Comparison of ENCODE assay signal across 19 cellular contexts in the genomic region with DNA sequence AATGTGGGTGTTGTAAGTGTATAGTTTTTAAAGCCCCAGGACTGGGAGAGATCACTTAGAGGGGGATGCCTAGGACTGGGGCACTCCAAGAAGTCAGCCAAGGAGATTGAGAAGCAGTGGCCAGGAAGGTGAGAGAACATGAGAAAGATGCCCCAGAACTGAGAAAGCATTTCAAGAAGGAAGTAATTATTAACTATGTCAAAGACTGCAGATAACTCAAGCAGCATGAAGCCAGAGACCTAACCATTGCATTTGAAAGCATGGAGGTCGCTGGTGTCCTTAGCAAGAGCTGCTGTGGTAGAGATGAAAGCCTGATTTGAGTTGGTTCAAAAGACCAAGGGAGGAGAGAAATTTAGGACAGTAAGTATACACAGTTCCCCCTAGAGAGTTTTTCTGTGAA. TPM values are rescaled to one million over a fixed set of nuclear protein-coding genes. Genes with fewer than 3 reads are reported as not detected.
DNase-seq lines count a peak whose midpoint lies in the region; ATAC-seq, FAIRE-seq and TF ChIP-seq lines count a peak whose summit lies in the region.
"Had no signal": no experiment of that assay in that cellular context is flagged by ENCODE, and none has a peak within 500 bp of the region (broad histone marks: within the 10 kb centered on the region; RNA-seq: fewer than 3 reads in every experiment).

No MANE protein-coding gene starts in this region.

- TF ChIP-seq POLR2A in IMR-90 (IDR thresholded peaks at IDR 0.05; ENCODE audit: low read depth, low read length) (no peak), GM12878 (IDR thresholded peaks at IDR 0.05; ENCODE audit: low read depth, low read length) (no peak)

- 0 out of 3 replicates have a peak overlapping the region, but pooled peaks have one; percentile 11 for H2BK15ac ChIP-seq in IMR-90 (ENCODE audit: low read depth, low read length)

- H2AK9ac ChIP-seq in IMR-90 (replicated peaks; ENCODE audit: low read depth, low read length, poor library complexity): no peak overlapping the region

- POLR2A ChIA-PET in SK-N-SH (lab: Yijun Ruan, JAX): no interaction called here
- POLR2A ChIA-PET in IMR-90 (lab: Charles Lee; ENCODE audit: unreplicated experiment): no interaction called here
- POLR2A ChIA-PET in GM12878 (lab: Charles Lee): no interaction called here

- H3K9ac ChIP-seq in SK-N-SH: no peak overlapping the region
- H3K9ac ChIP-seq in IMR-90 (ENCODE audit: low read depth, low read length): no peak overlapping the region
- no peak overlapping the region for H3K9ac ChIP-seq in GM12878 (ENCODE audit: control insufficient read depth, insufficient read depth, low read length)
- H3K9ac ChIP-seq: BLaER1 treated with 17β-estradiol and CSF1 and Interleukin-3, amounts not matched to agents 10 nM and 100 nM; KMS-11 had no signal

- peak overlapping the region; percentile 63 for H3K14ac ChIP-seq in IMR-90 (replicated peaks; ENCODE audit: low read depth, low read length)

- in situ Hi-C loops in IMR-90 (cut with MboI; ENCODE audit: low sequenced_read_pairs) (no loop called here), GM12878 (cut with MboI) (no loop called here)

- H3K4ac ChIP-seq in IMR-90 (ENCODE audit: low read depth, low read length): peak overlapping the region; percentile 43; the same call in 1 of the 2 replicates

- RAD21 ChIA-PET in GM12878 (lab: Charles Lee; ENCODE audit: unreplicated experiment): no interaction called here

- dilution Hi-C loops in IMR-90 (cut with HindIII; ENCODE audit: low sequenced_read_pairs, unreplicated experiment): no loop called here

- TF ChIP-seq CTCF in SK-N-SH (IDR thresholded peaks at IDR 0.05) (no peak), IMR-90 (conservative IDR thresholded peaks at IDR 0.05; ENCODE audit: low read depth, low read length) (no peak), GM12878 (IDR thresholded peaks at IDR 0.05 in 2 of 3, conservative IDR thresholded peaks at IDR 0.05 in 1 of 3; ENCODE audit: control insufficient read depth in 2 of 3, extremely low read depth in 1 of 3, insufficient read depth in 1 of 3, low read depth in 3 of 3, low read length in 3 of 3) (no peak)

- H3K4me1 ChIP-seq in SK-N-SH (ENCODE audit: control insufficient read depth in 1 of 2, insufficient read depth in 2 of 2, low read depth in 1 of 2, low read length in 1 of 2) (peaks cover 0 to 29% of the 10 kb centered on the region in 2 experiments; a peak in 2 of 4 replicates), IMR-90 (ENCODE audit: control insufficient read depth, insufficient read depth, low read length) (peaks cover 8% of the 10 kb centered on the region), GM12878 (ENCODE audit: control insufficient read depth, insufficient read depth, low read length) (no peaks in the 10 kb centered on the region)
- H3K4me1 ChIP-seq: BLaER1 treated with 17β-estradiol and CSF1 and Interleukin-3, amounts not matched to agents 10 nM and 100 nM had no signal

- peak overlapping the region in 1 of 2 experiments; percentile 56; a peak in 2 of 4 replicates for H4K8ac ChIP-seq in IMR-90 (ENCODE audit: low read depth in 2 of 2, low read length in 2 of 2)

- no peaks in the 10 kb centered on the region for H3K27me3 ChIP-seq in SK-N-SH (ENCODE audit: insufficient read depth)
- H3K27me3 ChIP-seq in IMR-90 (ENCODE audit: control insufficient read depth, insufficient read depth, low read length): no peaks in the 10 kb centered on the region
- no peaks in the 10 kb centered on the region for H3K27me3 ChIP-seq in GM12878 (replicated peaks in 1 of 2; ENCODE audit: control insufficient read depth in 2 of 2, insufficient read depth in 2 of 2, low read length in 1 of 2)
- H3K27me3 ChIP-seq: BLaER1 treated with 17β-estradiol and CSF1 and Interleukin-3, amounts not matched to agents 10 nM and 100 nM had no signal

- H3K4me2 ChIP-seq in SK-N-SH: peak overlapping the region; percentile 12; the same call in 1 of the 2 replicates
- H3K4me2 ChIP-seq in IMR-90 (ENCODE audit: low read depth, low read length): no peak overlapping the region
- H3K4me2 ChIP-seq in GM12878 (ENCODE audit: control insufficient read depth, insufficient read depth): no peak overlapping the region
- H3K4me2 ChIP-seq: BLaER1 treated with 17β-estradiol and CSF1 and Interleukin-3, amounts not matched to agents 10 nM and 100 nM; KMS-11 had no signal

- no peak overlapping the region for H2AFZ ChIP-seq in SK-N-SH (ENCODE audit: low read depth)
- no peak overlapping the region for H2AFZ ChIP-seq in IMR-90 (replicated peaks; ENCODE audit: low read length, poor library complexity)
- no peak overlapping the region for H2AFZ ChIP-seq in GM12878 (ENCODE audit: control insufficient read depth, low read depth, low read length)

- peaks cover 16% of the 10 kb centered on the region for H3F3A ChIP-seq in SK-N-SH (replicated peaks; ENCODE audit: insufficient read depth)

- 82% methylated on average over 1 of the region's 1 CpG for WGBS in SK-N-SH (ENCODE audit: low lambda C conversion rate)
- WGBS in IMR-90 (ENCODE audit: extremely low coverage in 2 of 2, insufficient read length in 1 of 2), 2 experiments: no CpG with 5 or more reads among the region's 1 CpG
- 46% methylated on average over 1 of the region's 1 CpG for WGBS in GM12878 (ENCODE audit: insufficient coverage, insufficient replicate concordance, low lambda C conversion rate, missing lambda C conversion rate)

- H3K79me2 ChIP-seq in SK-N-SH (ENCODE audit: insufficient read depth) (no peaks in the 10 kb centered on the region), GM12878 (ENCODE audit: control insufficient read depth, insufficient read depth, low read length) (no peaks in the 10 kb centered on the region)

- intact Hi-C loops in IMR-90 (cut with micrococcal nuclease) (no loop called here), GM12878 (cut with micrococcal nuclease; ENCODE audit: unreplicated experiment) (no loop called here)

- CTCF ChIA-PET in SK-N-SH (lab: Yijun Ruan, JAX) (interaction anchor here (0.6 to 0.7 kb wide), 2 partner anchors 93 to 1636 kb away, joined by 3 read pairs; no protein-coding TSS in a partner anchor), IMR-90 (lab: Yijun Ruan, JAX) (no interaction called here), GM12878 (lab: Yijun Ruan, JAX) (interaction anchor here (1.0 kb wide), 1 partner anchor 509 kb away, joined by 4 read pairs; no protein-coding TSS in a partner anchor)

- H3K36me3 ChIP-seq in SK-N-SH (replicated peaks in 1 of 2; ENCODE audit: control insufficient read depth in 1 of 2, insufficient read depth in 2 of 2, low read length in 1 of 2) (peaks cover 0 to 9% of the 10 kb centered on the region in 2 experiments), IMR-90 (ENCODE audit: control insufficient read depth, insufficient read depth, low read length) (no peaks in the 10 kb centered on the region), GM12878 (ENCODE audit: control insufficient read depth in 2 of 2, insufficient read depth in 2 of 2, low read length in 1 of 2) (peaks cover 0 to 5% of the 10 kb centered on the region in 2 experiments; a peak in 1 of 4 replicates)
- H3K36me3 ChIP-seq: BLaER1 treated with 17β-estradiol and CSF1 and Interleukin-3, amounts not matched to agents 10 nM and 100 nM had no signal

- peak overlapping the region; percentile 71; the same call in 1 of the 2 replicates for H2BK20ac ChIP-seq in IMR-90 (ENCODE audit: low read depth, low read length)

- DNase-seq in SK-N-SH: no peak
- DNase-seq in IMR-90: no peak
- DNase-seq in GM12878 (ENCODE audit: low read depth, low spot score): no peak
- DNase-seq in renal cortical epithelial cell (ENCODE audit: low read depth): peak; percentile 58
- no peak for DNase-seq in D341Med (ENCODE audit: low spot score)
- no peak for DNase-seq in NCI-H1417 (lab: John Stamatoyannopoulos, UW)
- DNase-seq: ACHN; CD4-positive, CD25-positive, alpha-beta regulatory T cell; DMS153; DMS79 treated with DMSO at 0.1 percent for 48 hours had no signal

- H3K79me1 ChIP-seq in IMR-90 (ENCODE audit: low read depth in 1 of 2, low read length in 2 of 2): no peaks in the 10 kb centered on the region

- H2AK5ac ChIP-seq in IMR-90 (ENCODE audit: low read depth, low read length): peak overlapping the region; percentile 43

- H3K27ac ChIP-seq in SK-N-SH (ENCODE audit: low read depth in 2 of 2, low read length in 1 of 2) (peak overlapping the region in 1 of 2 experiments; percentile 85; a peak in 2 of 4 replicates), IMR-90 (ENCODE audit: insufficient read depth, low read length) (no peak overlapping the region), GM12878 (ENCODE audit: control insufficient read depth, insufficient read depth) (no peak overlapping the region)
- H3K27ac ChIP-seq: 22Rv1; BLaER1 treated with 17β-estradiol and CSF1 and Interleukin-3, amounts not matched to agents 10 nM and 100 nM; KMS-11 had no signal

- no peak overlapping the region for H4K5ac ChIP-seq in IMR-90 (ENCODE audit: low read depth, low read length)

- H4K91ac ChIP-seq in IMR-90 (ENCODE audit: insufficient read depth, low read depth, low read length): no peak overlapping the region; the same call in 1 of the 2 replicates

- H2BK120ac ChIP-seq in IMR-90 (ENCODE audit: low read depth, low read length): peak overlapping the region; percentile 20

- peak overlapping the region; percentile 64 for H3K23ac ChIP-seq in IMR-90 (ENCODE audit: low read depth, low read length)

- SMC1A ChIA-PET in GM12878 (lab: Charles Lee; ENCODE audit: uncharacterized antibody, unreplicated experiment): no interaction called here

- H3K9me1 ChIP-seq in IMR-90 (ENCODE audit: insufficient read depth, low read length): peaks cover 5% of the 10 kb centered on the region; the same call in 1 of the 2 replicates

- BruUV-seq in IMR-90 (replicated peaks; lab: Mats Ljungman, UMichigan) (no TSS peak), GM12878 (replicated peaks; lab: Mats Ljungman, UMichigan) (no TSS peak)

- ATAC-seq in SK-N-SH treated with all-trans-retinoic acid at 6 μM for 48 hours (no peak), IMR-90 (ENCODE audit: low read depth) (no peak), GM12878 (peak; percentile 44), HG03135 (IDR thresholded peaks at IDR 0.05; ENCODE audit: unreplicated experiment) (no peak)
- ATAC-seq: HCT116 had no signal

- no peak overlapping the region for H2BK5ac ChIP-seq in IMR-90 (ENCODE audit: low read depth, low read length, poor library complexity, severe bottlenecking)

- H3K4me3 ChIP-seq in SK-N-SH (ENCODE audit: low read depth in 2 of 2, low read length in 1 of 2) (no peak overlapping the region), IMR-90 (ENCODE audit: insufficient read depth, low read depth, low read length) (no peak overlapping the region), GM12878 (no peak overlapping the region)
- H3K4me3 ChIP-seq: BLaER1 treated with 17β-estradiol and CSF1 and Interleukin-3, amounts not matched to agents 10 nM and 100 nM had no signal

- TF ChIP-seq EP300 in SK-N-SH (IDR thresholded peaks at IDR 0.05; ENCODE audit: borderline replicate concordance in 1 of 2, low read depth in 1 of 2, low read length in 1 of 2) (no peak), GM12878 (IDR thresholded peaks at IDR 0.05; ENCODE audit: borderline replicate concordance in 1 of 2, control insufficient read depth in 1 of 2, low read depth in 2 of 2, low read length in 2 of 2) (no peak)

- TF ChIP-seq RAD21 in SK-N-SH (IDR thresholded peaks at IDR 0.05; ENCODE audit: low read length): no peak
- no peak for TF ChIP-seq RAD21 in IMR-90 (IDR thresholded peaks at IDR 0.05; ENCODE audit: low read length)
- no peak for TF ChIP-seq RAD21 in GM12878 (IDR thresholded peaks at IDR 0.05; ENCODE audit: insufficient read depth, low read depth, low read length)

- H4K20me1 ChIP-seq in SK-N-SH (ENCODE audit: insufficient read depth) (no peaks in the 10 kb centered on the region), IMR-90 (ENCODE audit: insufficient read depth, low read length) (no peaks in the 10 kb centered on the region), GM12878 (ENCODE audit: control insufficient read depth, insufficient read depth) (no peaks in the 10 kb centered on the region)
- H4K20me1 ChIP-seq: BLaER1 treated with 17β-estradiol and CSF1 and Interleukin-3, amounts not matched to agents 10 nM and 100 nM had no signal

- no peaks in the 10 kb centered on the region for H3K9me2 ChIP-seq in SK-N-SH

- no peak for FAIRE-seq in GM12878 (lab: Jason Lieb, UNC)
- FAIRE-seq: D721Med, G401.6 had no signal

- no peak overlapping the region for H3K18ac ChIP-seq in IMR-90 (ENCODE audit: low read depth, low read length)

- H3K56ac ChIP-seq in IMR-90 (ENCODE audit: extremely low read depth, insufficient read depth, low read length): no peak overlapping the region

- H3K9me3 ChIP-seq in SK-N-SH (no peaks in the 10 kb centered on the region), IMR-90 (ENCODE audit: control insufficient read depth, insufficient read depth, low read length) (no peaks in the 10 kb centered on the region), GM12878 (replicated peaks; ENCODE audit: control insufficient read depth, insufficient read depth, low read length) (no peaks in the 10 kb centered on the region)
- H3K9me3 ChIP-seq: BLaER1 treated with 17β-estradiol and CSF1 and Interleukin-3, amounts not matched to agents 10 nM and 100 nM had no signal

RNA-seq across cellular contexts. Expression of gene SLC2A2, which starts 30.6 kb away (rescaled TPM):
- 0.59 and 0.63 TPM in 2 replicates for polyA plus RNA-seq in SK-N-SH (2012; rRNA removed)
- polyA plus RNA-seq in SK-N-SH (2012; cell fraction: cytosol; rRNA removed): 0.66 and 1.1 TPM in 2 replicates
- 0.31 and 0.74 TPM in 2 replicates for polyA plus RNA-seq in SK-N-SH (2012; cell fraction: nucleus; rRNA removed)
- not detected in 2 replicates for total RNA-seq in IMR-90 (2012; rRNA removed)
- not detected in 2 replicates for polyA plus RNA-seq in IMR-90 (2012; rRNA removed)
- polyA plus RNA-seq in IMR-90 (2012; cell fraction: cytosol; rRNA removed): not detected in 2 replicates
- polyA plus RNA-seq in IMR-90 (2012; cell fraction: nucleus; rRNA removed; ENCODE audit: low replicate concordance): not detected in 2 replicates
- total RNA-seq in GM12878 (2013; cell fraction: nucleolus; rRNA removed): not detected in 2 replicates
- not detected in 2 replicates for total RNA-seq in GM12878 (2014; rRNA removed)
- 0.04 TPM in 1 of 2 replicates, not detected in the other for total RNA-seq in GM12878 (2014; rRNA removed; fragmentation: Illumina TruSeq; extraction: Trizol)
- 0.10 and 0.19 TPM in 2 replicates for total RNA-seq in GM12878 (2021)
- not detected for polyA plus RNA-seq in GM12878 (2011; ENCODE audit: low read depth)
- polyA plus RNA-seq in GM12878 (2011; rRNA removed): not detected in 2 replicates
- polyA plus RNA-seq in GM12878 (2011; cell fraction: cytosol; rRNA removed): not detected in 2 replicates
- not detected in 2 replicates for polyA plus RNA-seq in GM12878 (2011; cell fraction: nucleus; rRNA removed)
- not detected in 2 replicates for polyA plus RNA-seq in GM12878 (2012)
- polyA plus RNA-seq in GM12878 (2014; fragmentation: Illumina TruSeq; extraction: Trizol): 0.04 and 0.11 TPM in 2 replicates
- not detected for polyA plus RNA-seq in GM12878 (2014; fragmentation: Nextera tagmentation; extraction: Ambion mirVana)
- not detected in 2 replicates for polyA plus RNA-seq in GM12878 (2014; rRNA removed)
- polyA plus RNA-seq in GM12878 (2016; fragmentation: Nextera tagmentation; extraction: Ambion mirVana): not detected
- not detected in 2 replicates for polyA minus RNA-seq in GM12878 (2011; rRNA and poly(A)+ RNA removed)
- not detected in 2 replicates for polyA minus RNA-seq in GM12878 (2011; cell fraction: cytosol; rRNA and poly(A)+ RNA removed)
- not detected in 2 replicates for polyA minus RNA-seq in GM12878 (2011; cell fraction: nucleus; rRNA and poly(A)+ RNA removed)
- total RNA-seq in renal cortical epithelial cell: 0.35 and 13.0 TPM in 2 replicates
- total RNA-seq: CD4-positive, CD25-positive, alpha-beta regulatory T cell; HT1080 had no signal
- polyA plus RNA-seq: CD4-positive, CD25-positive, alpha-beta regulatory T cell had no signal
